23 cellular contexts compared by ENCODE assay signal in genomic region chr12:18492372-18493025, GRCh38.
A peak's percentile ranks its signal among the peaks of the same experiment; 100 is the strongest.
DNase-seq lines count a peak whose midpoint lies in the region; ATAC-seq and TF ChIP-seq lines count a peak whose summit lies in the region.
"Had no signal": no experiment of that assay in that cellular context is flagged by ENCODE, and none has a peak within 500 bp of the region (broad histone marks: within the 10 kb centered on the region; RNA-seq: fewer than 3 reads in every experiment).

No MANE protein-coding gene starts in this region.

- H3K4me3 ChIP-seq in AG04449 (ENCODE audit: low read depth, low read length), result no peak overlapping the region
- no peak overlapping the region for H3K4me3 ChIP-seq in cardiac fibroblast (replicated peaks in 1 of 2; ENCODE audit: low read depth in 2 of 2, low read length in 2 of 2)
- no peak overlapping the region for H3K4me3 ChIP-seq in body of pancreas
- H3K4me3 ChIP-seq: A549, GM23338, heart left ventricle, left ventricle myocardium inferior, SJSA1 had no signal

- H3K4me1 ChIP-seq in body of pancreas, result no peaks in the 10 kb centered on the region
- H3K4me1 ChIP-seq: A549, left ventricle myocardium inferior, SJSA1 had no signal

- WGBS in body of pancreas, 2 donors, result 59 to 72% methylated on average over 2 of the region's 2 CpGs

- POLR2A ChIA-PET in AG04449 (lab: Yijun Ruan, JAX), result no interaction called here

- no peak for TF ChIP-seq POLR2A in body of pancreas (IDR thresholded peaks at IDR 0.05)

- TF ChIP-seq CTCF in AG04449 (IDR thresholded peaks at IDR 0.05; ENCODE audit: insufficient read depth, low read length, missing control alignments), result no peak
- TF ChIP-seq CTCF in cardiac fibroblast (IDR thresholded peaks at IDR 0.05; ENCODE audit: low read depth, low read length), result no peak
- no peak for TF ChIP-seq CTCF in body of pancreas (IDR thresholded peaks at IDR 0.05)

- H3K27me3 ChIP-seq in body of pancreas, result no peaks in the 10 kb centered on the region
- H3K27me3 ChIP-seq: heart left ventricle, SJSA1 had no signal

- intact Hi-C loops in body of pancreas (cut with DNase I), result no loop called here

- CTCF ChIA-PET in AG04449 (lab: Yijun Ruan, JAX), result no interaction called here

- H3K27ac ChIP-seq in body of pancreas, result no peak overlapping the region
- H3K27ac ChIP-seq: A549, heart left ventricle, left ventricle myocardium inferior, SJSA1, WERI-Rb-1 had no signal

- H3K36me3 ChIP-seq in body of pancreas (replicated peaks in 1 of 2; ENCODE audit: insufficient read depth in 1 of 2, low read depth in 2 of 2), result no peaks in the 10 kb centered on the region
- H3K36me3 ChIP-seq: heart left ventricle, left ventricle myocardium inferior, SJSA1, WERI-Rb-1 had no signal

- no peaks in the 10 kb centered on the region for H3K9me3 ChIP-seq in body of pancreas
- H3K9me3 ChIP-seq: A549, heart left ventricle, left ventricle myocardium inferior, SJSA1 had no signal

- ATAC-seq in body of pancreas (no peak), GM21367 (IDR thresholded peaks at IDR 0.05; ENCODE audit: unreplicated experiment) (no peak)
- ATAC-seq: A549, GM23338, heart left ventricle, Panc1 had no signal

- peak; percentile 9 for DNase-seq in AG04449 (ENCODE audit: low read depth, low spot score)
- DNase-seq in HS-5 (ENCODE audit: low read depth), result peak; percentile 68
- DNase-seq in cardiac fibroblast (ENCODE audit: low read depth in 2 of 2), result peak; percentile 64 to 78
- peak; percentile 17 for DNase-seq in hepatic stellate cell (ENCODE audit: low spot score)
- DNase-seq in body of pancreas, result no peak
- DNase-seq in RPMI8226, result no peak
- no peak for DNase-seq in NCI-H1417 treated with DMSO at 0.1 percent for 48 hours (lab: John Stamatoyannopoulos, UW)
- DNase-seq: activated effector memory CD4-positive, alpha-beta T cell treated with anti-CD3 and anti-CD28 coated beads, Interleukin-2, amount 50 U/mL, for 16 hours; effector CD4-positive, alpha-beta T cell; GDM1; heart left ventricle; Kasumi-1; left ventricle myocardium inferior; NCI-H1092; NCI-H2081; NCI-H510A; nucleus accumbens; WERI-Rb-1 had no signal

Comparison
In these comparisons a context has a peak if more than half of its experiments do, and no peak if none do; other contexts are left out.
1. DNase-seq: peak in AG04449 (single experiment), HS-5 (single experiment), cardiac fibroblast (2 of 2) and hepatic stellate cell (single experiment); none in body of pancreas (0 of 4), RPMI8226 (single experiment) and NCI-H1417 treated with DMSO at 0.1 percent for 48 hours (single experiment).